In the genomic region with DNA sequence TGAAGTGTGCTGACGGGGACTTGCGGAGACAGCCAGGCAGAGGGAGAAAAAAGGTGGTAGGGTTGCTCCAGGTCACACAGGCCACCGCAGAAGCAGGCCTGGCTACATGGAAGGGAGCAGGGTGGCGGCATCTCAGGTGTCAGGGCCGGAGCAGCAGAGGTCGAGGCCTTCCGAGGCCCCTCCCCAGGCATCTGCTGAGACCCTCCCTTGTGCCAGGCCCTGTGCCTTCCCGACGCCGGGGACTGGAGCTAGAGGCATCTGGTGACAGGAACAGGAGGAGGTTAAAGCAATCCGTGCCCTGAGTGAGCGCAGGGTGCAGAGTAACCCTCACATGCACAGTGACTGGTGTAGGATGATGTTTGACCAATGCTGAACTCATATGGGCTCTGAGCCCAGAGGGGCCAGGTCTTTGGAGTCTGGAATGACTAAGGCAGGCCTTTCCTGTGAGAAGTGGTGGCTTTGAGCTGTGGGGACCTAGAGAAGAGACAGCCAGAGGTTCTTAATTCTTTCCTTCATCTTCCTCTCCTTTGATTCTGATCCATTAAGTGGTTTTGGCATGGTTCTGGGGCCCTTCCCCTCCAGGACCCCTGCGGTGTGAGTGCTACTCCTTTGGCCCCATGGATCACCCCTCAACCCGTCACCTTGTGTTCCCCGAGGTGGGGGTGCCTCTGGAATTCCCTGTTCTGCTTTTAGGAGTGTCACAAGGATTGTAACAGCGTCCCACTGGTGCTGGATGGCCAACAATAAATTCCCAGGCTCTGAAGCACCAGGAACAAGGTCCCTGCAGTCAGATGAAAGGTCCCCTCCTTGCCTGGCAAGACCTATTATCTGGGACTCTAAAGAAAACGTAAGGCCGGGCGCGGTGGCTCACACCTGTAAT, we compare ENCODE assay signal across 27 cellular contexts.
DNase-seq lines count a peak whose midpoint lies in the region; ATAC-seq, FAIRE-seq and TF ChIP-seq lines count a peak whose summit lies in the region.
"Had no signal": no experiment of that assay in that cellular context is flagged by ENCODE, and none has a peak within 500 bp of the region (broad histone marks: within the 10 kb centered on the region; RNA-seq: fewer than 3 reads in every experiment).

No MANE protein-coding gene starts in this region.

- no peak overlapping the region for H3K9ac ChIP-seq in H1 (replicated peaks in 1 of 4; ENCODE audit: extremely low read depth in 1 of 4, low read depth in 3 of 4, low read length in 3 of 4)
- H3K9ac ChIP-seq: parathyroid adenoma had no signal

- no peak overlapping the region for H3K4me2 ChIP-seq in H1 (ENCODE audit: insufficient read depth in 1 of 2, low read depth in 2 of 2, low read length in 2 of 2)

- H3K23me2 ChIP-seq in H1 (ENCODE audit: low read depth, low read length), result no peaks in the 10 kb centered on the region

- TF ChIP-seq CTCF in H1 (IDR thresholded peaks at IDR 0.05; ENCODE audit: control extremely low read depth in 1 of 3, insufficient read depth in 1 of 3, low read depth in 1 of 3, low read length in 3 of 3) (no peak), osteocyte (IDR thresholded peaks at IDR 0.05) (no peak)

- no peak overlapping the region for H3K4me3 ChIP-seq in H1 (ENCODE audit: extremely low read depth in 1 of 4, insufficient read depth in 2 of 4, low read depth in 3 of 4, low read length in 4 of 4)
- H3K4me3 ChIP-seq: body of pancreas, esophagus muscularis mucosa, vagina had no signal

- H2BK5ac ChIP-seq in H1 (ENCODE audit: low read depth, low read length), result no peak overlapping the region

- no peak overlapping the region for H2BK20ac ChIP-seq in H1 (ENCODE audit: low read length)

- no peaks in the 10 kb centered on the region for H3K36me3 Mint-ChIP-seq in osteocyte (ENCODE audit: unreplicated experiment)
- no peaks in the 10 kb centered on the region for H3K36me3 Mint-ChIP-seq in T-helper 2 cell treated with Interferon-gamma antibody and Interleukin-4, amounts not matched to agents 5 μg/mL and 100 μg/mL, for 36 hours (ENCODE audit: low read depth)
- H3K36me3 Mint-ChIP-seq: activated naive CD8-positive, alpha-beta T cell treated with anti-CD3 and anti-CD28 coated beads for 36 hours; CD4-positive, CD25-positive, alpha-beta regulatory T cell; natural killer cell; stimulated activated effector memory CD8-positive, alpha-beta T cell treated with anti-CD3 and anti-CD28 coated beads, Interleukin-12 subunit alpha, Interleukin-12 subunit beta, amount 100 ng/mL, for 72 hours had no signal

- no peak overlapping the region for H3K23ac ChIP-seq in H1 (ENCODE audit: insufficient read length)

- CTCF ChIA-PET in H1 (lab: Charles Lee; ENCODE audit: partially characterized antibody), result interaction anchor here (0.7 to 1.3 kb wide), 3 partner anchors 32 to 249 kb away, joined by 3 to 4 read pairs (median 3); no protein-coding TSS in a partner anchor

- H3K27ac Mint-ChIP-seq in osteocyte (ENCODE audit: unreplicated experiment), result no peak overlapping the region
- no peak overlapping the region for H3K27ac Mint-ChIP-seq in T-helper 2 cell treated with Interferon-gamma antibody and Interleukin-4, amounts not matched to agents 5 μg/mL and 100 μg/mL, for 36 hours
- H3K27ac Mint-ChIP-seq: activated naive CD8-positive, alpha-beta T cell treated with anti-CD3 and anti-CD28 coated beads for 36 hours; CD4-positive, CD25-positive, alpha-beta regulatory T cell; effector memory CD8-positive, alpha-beta T cell; natural killer cell; stimulated activated effector memory CD8-positive, alpha-beta T cell treated with anti-CD3 and anti-CD28 coated beads, Interleukin-12 subunit alpha, Interleukin-12 subunit beta, amount 100 ng/mL, for 72 hours had no signal

- H2AFZ ChIP-seq in H1 (ENCODE audit: low read length), result no peak overlapping the region
- H2AFZ ChIP-seq: parathyroid adenoma had no signal

- DNase-seq in AG20443 (ENCODE audit: low spot score), result peak; percentile 40
- peak; percentile 50 for DNase-seq in HT1080 (ENCODE audit: low read depth)
- DNase-seq in H1 (ENCODE audit: low read depth in 1 of 2, low spot score in 2 of 2), result no peak
- DNase-seq in osteocyte (ENCODE audit: extremely low spot score, unreplicated experiment), result peak; percentile 76
- DNase-seq in HuH-7 (ENCODE audit: low spot score), result no peak
- DNase-seq in NK-92 (lab: John Stamatoyannopoulos, UW; ENCODE audit: unreplicated experiment), result no peak
- DNase-seq in T-helper 2 cell treated with Interferon-gamma antibody and Interleukin-4, amounts not matched to agents 5 μg/mL and 100 μg/mL, for 36 hours (ENCODE audit: low spot score), result no peak
- DNase-seq: activated CD4-positive, alpha-beta T cell treated with anti-CD3 and anti-CD28 coated beads, Interleukin-2, amount 50 U/mL, for 48 hours; activated CD4-positive, CD25-positive, alpha-beta regulatory T cell; activated CD8-positive, alpha-beta memory T cell treated with anti-CD3 and anti-CD28 coated beads, Interleukin-2, amount 50 U/mL, for 48 hours; activated naive CD8-positive, alpha-beta T cell treated with anti-CD3 and anti-CD28 coated beads for 36 hours; body of pancreas; CD4-positive, CD25-positive, alpha-beta regulatory T cell; effector memory CD8-positive, alpha-beta T cell; glutamatergic neuron; left cardiac atrium; natural killer cell; NCI-H524; T1000 had no signal

- H3K27me3 Mint-ChIP-seq in osteocyte (ENCODE audit: unreplicated experiment), result peaks cover 2% of the 10 kb centered on the region
- peaks cover 11% of the 10 kb centered on the region for H3K27me3 Mint-ChIP-seq in T-helper 2 cell treated with Interferon-gamma antibody and Interleukin-4, amounts not matched to agents 5 μg/mL and 100 μg/mL, for 36 hours (ENCODE audit: low read depth)

- TF ChIP-seq EP300 in H1 (IDR thresholded peaks at IDR 0.05; ENCODE audit: borderline replicate concordance in 1 of 2, low read depth in 2 of 2, low read length in 2 of 2), result no peak

- no peak for ATAC-seq in HG02571 (IDR thresholded peaks at IDR 0.05; ENCODE audit: unreplicated experiment)
- ATAC-seq: body of pancreas; effector memory CD8-positive, alpha-beta T cell; left cardiac atrium; natural killer cell; sciatic nerve; stimulated activated effector memory CD8-positive, alpha-beta T cell treated with anti-CD3 and anti-CD28 coated beads, Interleukin-12 subunit alpha, Interleukin-12 subunit beta, amount 100 ng/mL, for 72 hours had no signal

- peaks cover 0 to 5% (median 0%) of the 10 kb centered on the region in 4 experiments; a peak in 1 of 7 replicates for H3K4me1 ChIP-seq in H1 (replicated peaks in 1 of 4; ENCODE audit: control insufficient read depth in 3 of 4, insufficient read depth in 4 of 4, low read length in 3 of 4)
- H3K4me1 ChIP-seq: body of pancreas, parathyroid adenoma had no signal

- no peak overlapping the region for H2BK12ac ChIP-seq in H1 (ENCODE audit: low read depth, low read length)

- H3K4me3 Mint-ChIP-seq in osteocyte (ENCODE audit: unreplicated experiment), result no peak overlapping the region
- no peak overlapping the region for H3K4me3 Mint-ChIP-seq in T-helper 2 cell treated with Interferon-gamma antibody and Interleukin-4, amounts not matched to agents 5 μg/mL and 100 μg/mL, for 36 hours
- H3K4me3 Mint-ChIP-seq: activated naive CD8-positive, alpha-beta T cell treated with anti-CD3 and anti-CD28 coated beads for 36 hours; CD4-positive, CD25-positive, alpha-beta regulatory T cell; effector memory CD8-positive, alpha-beta T cell; natural killer cell; stimulated activated effector memory CD8-positive, alpha-beta T cell treated with anti-CD3 and anti-CD28 coated beads, Interleukin-12 subunit alpha, Interleukin-12 subunit beta, amount 100 ng/mL, for 72 hours had no signal

- H2BK15ac ChIP-seq in H1 (ENCODE audit: low read length), result no peak overlapping the region

- H2AK5ac ChIP-seq in H1 (ENCODE audit: low read depth, low read length), result no peak overlapping the region

- 0 out of 2 replicates have a peak overlapping the region, but pooled peaks have one; percentile 68 for H4K8ac ChIP-seq in H1 (ENCODE audit: extremely low read depth, insufficient read depth, low read length)

- POLR2A ChIA-PET in H1 (lab: Charles Lee; ENCODE audit: partially characterized antibody), result no interaction called here

- no peaks in the 10 kb centered on the region for H3K9me3 ChIP-seq in H1 (ENCODE audit: insufficient read depth in 2 of 2, low read depth in 1 of 2, low read length in 1 of 2)
- H3K9me3 ChIP-seq: body of pancreas, esophagus muscularis mucosa, vagina had no signal

- no peak overlapping the region for H3K18ac ChIP-seq in H1 (ENCODE audit: extremely low read depth, low read length)

- no peak for TF ChIP-seq RAD21 in H1 (IDR thresholded peaks at IDR 0.05 in 1 of 2, conservative IDR thresholded peaks at IDR 0.05 in 1 of 2; ENCODE audit: low read depth in 2 of 2, low read length in 2 of 2)

- WGBS in H1 (ENCODE audit: extremely low coverage in 1 of 2, insufficient coverage in 1 of 2, insufficient read length in 1 of 2, insufficient replicate concordance in 2 of 2, low coverage in 1 of 2, low lambda C conversion rate in 2 of 2, missing lambda C conversion rate in 1 of 2), 2 experiments, result 88% methylated on average over 20 of the region's 20 CpGs; no CpG with 5 or more reads in 1 of the 2 experiments

- H3K56ac ChIP-seq in H1 (replicated peaks; ENCODE audit: insufficient read length, low read depth, low read length), result no peak overlapping the region

- no peaks in the 10 kb centered on the region for H3K79me1 ChIP-seq in H1 (ENCODE audit: low read depth, low read length)

- FAIRE-seq in H1 (lab: Jason Lieb, UNC), result no peak
- FAIRE-seq: colon had no signal

- H3K79me2 ChIP-seq in H1 (ENCODE audit: control insufficient read depth in 1 of 2, insufficient read depth in 2 of 2, low read length in 2 of 2), result no peaks in the 10 kb centered on the region
- H3K79me2 ChIP-seq: parathyroid adenoma had no signal

- H3K27ac ChIP-seq in H1 (ENCODE audit: low read depth, low read length), result no peak overlapping the region
- H3K27ac ChIP-seq: body of pancreas, esophagus muscularis mucosa, parathyroid adenoma, RWPE1, vagina had no signal

- H4K20me1 ChIP-seq in H1 (replicated peaks in 1 of 2; ENCODE audit: control insufficient read depth in 1 of 2, insufficient read depth in 2 of 2, low read length in 2 of 2), result no peaks in the 10 kb centered on the region

- no peaks in the 10 kb centered on the region for H3K9me3 Mint-ChIP-seq in osteocyte (ENCODE audit: unreplicated experiment)
- no peaks in the 10 kb centered on the region for H3K9me3 Mint-ChIP-seq in T-helper 2 cell treated with Interferon-gamma antibody and Interleukin-4, amounts not matched to agents 5 μg/mL and 100 μg/mL, for 36 hours
- H3K9me3 Mint-ChIP-seq: activated naive CD8-positive, alpha-beta T cell treated with anti-CD3 and anti-CD28 coated beads for 36 hours; CD4-positive, CD25-positive, alpha-beta regulatory T cell; effector memory CD8-positive, alpha-beta T cell; natural killer cell; stimulated activated effector memory CD8-positive, alpha-beta T cell treated with anti-CD3 and anti-CD28 coated beads, Interleukin-12 subunit alpha, Interleukin-12 subunit beta, amount 100 ng/mL, for 72 hours had no signal

- H3K14ac ChIP-seq in H1 (ENCODE audit: insufficient read length), result no peak overlapping the region

- H4K91ac ChIP-seq in H1 (replicated peaks; ENCODE audit: insufficient read length, low read length), result no peak overlapping the region

- H3K4ac ChIP-seq in H1 (replicated peaks; ENCODE audit: insufficient read length, low read depth, low read length), result no peak overlapping the region

- no peak overlapping the region for H2BK120ac ChIP-seq in H1 (replicated peaks; ENCODE audit: low read depth, low read length)

- peaks cover 17% of the 10 kb centered on the region for H3K4me1 Mint-ChIP-seq in osteocyte (ENCODE audit: unreplicated experiment)
- peaks cover 18% of the 10 kb centered on the region for H3K4me1 Mint-ChIP-seq in T-helper 2 cell treated with Interferon-gamma antibody and Interleukin-4, amounts not matched to agents 5 μg/mL and 100 μg/mL, for 36 hours (ENCODE audit: low read depth)

- H3K27me3 ChIP-seq in H1 (replicated peaks in 1 of 4; ENCODE audit: control insufficient read depth in 3 of 4, extremely low read depth in 1 of 4, insufficient read depth in 3 of 4, low read length in 3 of 4), result no peaks in the 10 kb centered on the region; a peak in 2 of 7 replicates
- H3K27me3 ChIP-seq: body of pancreas, esophagus muscularis mucosa, vagina had no signal

- no peaks in the 10 kb centered on the region for H3K36me3 ChIP-seq in H1 (ENCODE audit: control insufficient read depth in 2 of 4, insufficient read depth in 4 of 4, low read length in 3 of 4)
- H3K36me3 ChIP-seq: esophagus muscularis mucosa, vagina had no signal

- no peak overlapping the region for H4K5ac ChIP-seq in H1 (ENCODE audit: insufficient read length, low read depth, low read length)

- TF ChIP-seq POLR2A in H1 (IDR thresholded peaks at IDR 0.05; ENCODE audit: control extremely low read depth in 1 of 2, low read depth in 2 of 2, low read length in 2 of 2), result no peak

Comparison
In these comparisons a context has a peak if more than half of its experiments do, and no peak if none do; other contexts are left out.
1. DNase-seq: peak in AG20443 (single experiment), HT1080 (single experiment) and osteocyte (single experiment); none in H1 (0 of 2), HuH-7 (single experiment), NK-92 (single experiment) and T-helper 2 cell treated with Interferon-gamma antibody and Interleukin-4, amounts not matched to agents 5 μg/mL and 100 μg/mL, for 36 hours (single experiment).